In the genomic region with DNA sequence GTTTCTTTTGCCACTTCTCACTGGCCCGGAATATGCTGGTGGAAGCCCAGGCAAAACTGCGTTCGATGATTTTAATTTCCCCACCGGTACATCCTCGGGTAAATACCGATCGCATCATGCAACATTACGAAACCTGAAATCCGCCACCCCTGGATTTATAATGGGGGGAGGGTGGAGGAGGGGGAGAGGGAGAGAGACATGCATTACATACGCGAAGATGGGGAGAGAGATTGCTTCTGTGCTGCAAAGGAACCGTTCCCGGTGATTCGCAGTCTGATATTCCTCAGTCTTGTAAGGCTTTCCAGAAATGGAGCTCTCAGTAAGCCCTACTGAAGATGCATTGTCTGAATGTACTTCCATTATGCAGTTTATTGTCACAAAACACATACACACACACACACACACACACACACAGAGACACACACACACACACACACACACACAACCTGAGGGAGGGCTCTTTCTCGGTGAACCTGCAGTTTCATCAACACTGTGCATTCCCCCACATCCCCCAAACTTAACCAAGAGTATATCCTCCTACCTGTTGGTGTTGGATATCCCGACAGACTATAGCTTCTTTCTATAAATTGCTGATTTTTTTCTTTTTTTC, we compare ENCODE assay signal across 8 cellular contexts. TPM values are rescaled to one million over a fixed set of nuclear protein-coding genes. Genes with fewer than 3 reads are reported as not detected.
DNase-seq lines count a peak whose midpoint lies in the region; ATAC-seq, FAIRE-seq and TF ChIP-seq lines count a peak whose summit lies in the region.

No MANE protein-coding gene starts in this region.

- H3K27me3 ChIP-seq in right atrium auricular region (no peaks in the 10 kb centered on the region), stomach (peaks cover 0 to 4% (median 0%) of the 10 kb centered on the region in 3 donors)

- H3K27ac ChIP-seq in right atrium auricular region (no peak overlapping the region), stomach (no peak overlapping the region)

- DNase-seq in GM12891 (ENCODE audit: insufficient read length, low spot score) (no peak), right atrium auricular region (ENCODE audit: low spot score) (no peak), stomach (no peak), NCI-H446 treated with DMSO at 0.1 percent for 48 hours (lab: John Stamatoyannopoulos, UW) (no peak), T-helper 9 cell (no peak)

- H3K4me1 ChIP-seq in right atrium auricular region (peaks cover 0 to 6% of the 10 kb centered on the region in 2 donors), stomach (peaks cover 9 to 31% (median 16%) of the 10 kb centered on the region in 4 donors)

- intact Hi-C loops in stomach (cut with DNase I; ENCODE audit: low total_unique reads): no loop called here

- TF ChIP-seq POLR2A in GM12891 (IDR thresholded peaks at IDR 0.05; ENCODE audit: low read depth, low read length) (no peak), stomach (IDR thresholded peaks at IDR 0.05) (no peak)

- no peaks in the 10 kb centered on the region for H3K36me3 ChIP-seq in right atrium auricular region
- no peaks in the 10 kb centered on the region for H3K36me3 ChIP-seq in stomach

- peak; percentile 61 for FAIRE-seq in GM12891 (lab: Jason Lieb, UNC)

- no peaks in the 10 kb centered on the region for H3K9me3 ChIP-seq in right atrium auricular region
- H3K9me3 ChIP-seq in stomach: no peaks in the 10 kb centered on the region

- TF ChIP-seq EP300 in stomach (IDR thresholded peaks at IDR 0.05): no peak

- 8 to 22% (median 12%) methylated on average over 16 of the region's 16 CpGs for WGBS in stomach, 5 donors

- ATAC-seq in HG03342 (IDR thresholded peaks at IDR 0.05; ENCODE audit: unreplicated experiment) (peak; percentile 21), HG03469 (IDR thresholded peaks at IDR 0.05; ENCODE audit: unreplicated experiment) (no peak)

- TF ChIP-seq CTCF in WI38 (IDR thresholded peaks at IDR 0.05; ENCODE audit: low read depth, low read length) (no peak), right atrium auricular region (IDR thresholded peaks at IDR 0.05) (no peak), stomach (IDR thresholded peaks at IDR 0.05) (no peak)

- H3K4me3 ChIP-seq in WI38 (ENCODE audit: low read depth, low read length) (peak overlapping the region; percentile 71), right atrium auricular region (peak overlapping the region; percentile 48 to 56), stomach (peak overlapping the region; percentile 44 to 50 (median 48))

TF ChIP-seq in GM12891, 5 proteins besides CTCF, POLR2A, EP300 and RAD21:
- TF ChIP-seq POU2F2 (IDR thresholded peaks at IDR 0.05; ENCODE audit: low read depth, low read length) (no peak), PAX5 (IDR thresholded peaks at IDR 0.05; ENCODE audit: insufficient read depth, low read length, severe bottlenecking) (no peak), SPI1 (IDR thresholded peaks at IDR 0.05; ENCODE audit: low read depth, low read length) (no peak), POLR2AphosphoS5 (IDR thresholded peaks at IDR 0.05; ENCODE audit: low read depth, low read length) (no peak), TAF1 (IDR thresholded peaks at IDR 0.05; ENCODE audit: low read depth, low read length) (no peak)

RNA-seq across cellular contexts. Expression of gene GPR85, which starts 0.7 kb away (rescaled TPM):
- 0.06 TPM for polyA plus RNA-seq in GM12891 (2012; ENCODE audit: low read depth, missing spikeins)
- 1 to 10 TPM; 2.0 to 2.3 TPM for total RNA-seq in right atrium auricular region
- total RNA-seq in stomach: 1 to 10 TPM in 2 of 5 donors, not detected in 3; 1.7 to 2.6 TPM
- under 1 TPM in 2 of 3 donors, not detected in 1; 0.31 to 0.48 TPM for polyA plus RNA-seq in stomach

RNA-seq across cellular contexts. Expression of gene SMIM30, which starts 32.5 kb away (rescaled TPM):
- polyA plus RNA-seq in GM12891 (2012; ENCODE audit: low read depth, missing spikeins): 43.7 TPM
- total RNA-seq in right atrium auricular region: 100 to 1,000 TPM in 1 of 2 donors, 10 to 100 TPM in 1; 93.1 to 208 TPM
- total RNA-seq in stomach: 100 to 1,000 TPM in 1 of 5 donors, 10 to 100 TPM in 3, not detected in 1; 14.6 to 144 (median 59.7) TPM
- 10 to 100 TPM; 52.2 to 83.4 (median 59.7) TPM for polyA plus RNA-seq in stomach
